In genomic region chr1:234958066-234958701, GRCh38 we compare ENCODE assay signal across 10 cellular contexts.
DNase-seq lines count a peak whose midpoint lies in the region; ATAC-seq and TF ChIP-seq lines count a peak whose summit lies in the region.
"Had no signal": no experiment of that assay in that cellular context is flagged by ENCODE, and none has a peak within 500 bp of the region (broad histone marks: within the 10 kb centered on the region; RNA-seq: fewer than 3 reads in every experiment).

No MANE protein-coding gene starts in this region.

- no peak overlapping the region for H3K4me3 ChIP-seq in ascending aorta
- H3K4me3 ChIP-seq in mucosa of rectum (ENCODE audit: low read length in 2 of 2) = peak overlapping the region in 1 of 2 donors; percentile 28

- H3K9me3 Mint-ChIP-seq in activated naive CD8-positive, alpha-beta T cell treated with anti-CD3 and anti-CD28 coated beads, Interleukin-2, amount 10 ng/mL, durations not matched to agents 7 days and 5 days = no peaks in the 10 kb centered on the region
- no peaks in the 10 kb centered on the region for H3K9me3 Mint-ChIP-seq in activated naive CD8-positive, alpha-beta T cell treated with anti-CD3 and anti-CD28 coated beads for 36 hours
- H3K9me3 Mint-ChIP-seq: activated CD4-positive, alpha-beta T cell treated with anti-CD3 and anti-CD28 coated beads, Interleukin-2, amount 10 ng/mL, durations not matched to agents 7 days and 5 days had no signal

- peak overlapping the region; percentile 18 for H3K27ac Mint-ChIP-seq in activated naive CD8-positive, alpha-beta T cell treated with anti-CD3 and anti-CD28 coated beads, Interleukin-2, amount 10 ng/mL, durations not matched to agents 7 days and 5 days
- H3K27ac Mint-ChIP-seq in activated naive CD8-positive, alpha-beta T cell treated with anti-CD3 and anti-CD28 coated beads for 36 hours = no peak overlapping the region

- H3K36me3 Mint-ChIP-seq in activated naive CD8-positive, alpha-beta T cell treated with anti-CD3 and anti-CD28 coated beads, Interleukin-2, amount 10 ng/mL, durations not matched to agents 7 days and 5 days = no peaks in the 10 kb centered on the region
- H3K36me3 Mint-ChIP-seq in activated naive CD8-positive, alpha-beta T cell treated with anti-CD3 and anti-CD28 coated beads for 36 hours = peaks cover 3% of the 10 kb centered on the region

- no peak for ATAC-seq in activated naive CD8-positive, alpha-beta T cell treated with anti-CD3 and anti-CD28 coated beads, Interleukin-2, amount 10 ng/mL, durations not matched to agents 7 days and 5 days (ENCODE audit: low read depth)

- H3K9ac ChIP-seq in mucosa of rectum (ENCODE audit: low read depth in 1 of 2, low read length in 2 of 2) = peak overlapping the region; percentile 71 to 73

- no peak for DNase-seq in activated naive CD8-positive, alpha-beta T cell treated with anti-CD3 and anti-CD28 coated beads, Interleukin-2, amount 10 ng/mL, durations not matched to agents 7 days and 5 days
- DNase-seq in activated naive CD8-positive, alpha-beta T cell treated with anti-CD3 and anti-CD28 coated beads for 36 hours = no peak
- peak in 1 of 2 donors; percentile 64 for DNase-seq in ascending aorta (ENCODE audit: low spot score in 2 of 2)
- peak; percentile 45 for DNase-seq in ureter (ENCODE audit: low spot score)
- DNase-seq in NCI-H2107 (lab: John Stamatoyannopoulos, UW) = no peak
- DNase-seq in GM19240 (ENCODE audit: insufficient read length, low spot score) = no peak
- no peak for DNase-seq in hypothalamus (lab: John Stamatoyannopoulos, UW)
- DNase-seq: activated CD4-positive, alpha-beta T cell treated with anti-CD3 and anti-CD28 coated beads, Interleukin-2, amount 10 ng/mL, durations not matched to agents 7 days and 5 days; C1 segment of cervical spinal cord had no signal

- H3K4me1 ChIP-seq in ascending aorta (peaks cover 12 to 33% of the 10 kb centered on the region in 2 donors), mucosa of rectum (ENCODE audit: control insufficient read depth in 2 of 2, insufficient read depth in 2 of 2, low read length in 2 of 2) (peaks cover 78 to 84% of the 10 kb centered on the region in 2 donors)

- H3K4me1 Mint-ChIP-seq in activated naive CD8-positive, alpha-beta T cell treated with anti-CD3 and anti-CD28 coated beads, Interleukin-2, amount 10 ng/mL, durations not matched to agents 7 days and 5 days = peaks cover 55% of the 10 kb centered on the region
- H3K4me1 Mint-ChIP-seq in activated naive CD8-positive, alpha-beta T cell treated with anti-CD3 and anti-CD28 coated beads for 36 hours = peaks cover 81% of the 10 kb centered on the region

- H3K27ac ChIP-seq in ascending aorta (peak overlapping the region; percentile 49 to 59), mucosa of rectum (ENCODE audit: low read depth in 2 of 2, low read length in 2 of 2) (peak overlapping the region; percentile 95 to 96)

- H3K27me3 ChIP-seq in ascending aorta (no peaks in the 10 kb centered on the region), mucosa of rectum (ENCODE audit: control insufficient read depth in 2 of 2, insufficient read depth in 2 of 2, low read length in 2 of 2) (no peaks in the 10 kb centered on the region)

- H3K36me3 ChIP-seq in ascending aorta = no peaks in the 10 kb centered on the region
- H3K36me3 ChIP-seq in mucosa of rectum (ENCODE audit: control insufficient read depth in 2 of 2, insufficient read depth in 2 of 2, low read length in 2 of 2) = no peaks in the 10 kb centered on the region

- intact Hi-C loops in ascending aorta (cut with DNase I) = no loop called here

- POLR2A ChIA-PET in activated naive CD8-positive, alpha-beta T cell treated with anti-CD3 and anti-CD28 coated beads, Interleukin-2, amount 10 ng/mL, durations not matched to agents 7 days and 5 days (lab: Charles Lee) = interaction anchor here (0.5 to 1.7 kb wide), 2 partner anchors 32 to 82 kb away, joined by 3 to 5 read pairs; no protein-coding TSS in a partner anchor

- H3K9me3 ChIP-seq in ascending aorta = no peaks in the 10 kb centered on the region
- no peaks in the 10 kb centered on the region for H3K9me3 ChIP-seq in mucosa of rectum (ENCODE audit: control insufficient read depth in 2 of 2, low read length in 2 of 2)

- H3K4me3 Mint-ChIP-seq in activated naive CD8-positive, alpha-beta T cell treated with anti-CD3 and anti-CD28 coated beads, Interleukin-2, amount 10 ng/mL, durations not matched to agents 7 days and 5 days = no peak overlapping the region
- H3K4me3 Mint-ChIP-seq in activated naive CD8-positive, alpha-beta T cell treated with anti-CD3 and anti-CD28 coated beads for 36 hours = no peak overlapping the region
- H3K4me3 Mint-ChIP-seq: activated CD4-positive, alpha-beta T cell treated with anti-CD3 and anti-CD28 coated beads, Interleukin-2, amount 10 ng/mL, durations not matched to agents 7 days and 5 days had no signal

- H3K27me3 Mint-ChIP-seq in activated naive CD8-positive, alpha-beta T cell treated with anti-CD3 and anti-CD28 coated beads, Interleukin-2, amount 10 ng/mL, durations not matched to agents 7 days and 5 days = no peaks in the 10 kb centered on the region
- no peaks in the 10 kb centered on the region for H3K27me3 Mint-ChIP-seq in activated naive CD8-positive, alpha-beta T cell treated with anti-CD3 and anti-CD28 coated beads for 36 hours
- H3K27me3 Mint-ChIP-seq: activated CD4-positive, alpha-beta T cell treated with anti-CD3 and anti-CD28 coated beads, Interleukin-2, amount 10 ng/mL, durations not matched to agents 7 days and 5 days had no signal

- no peak for TF ChIP-seq CTCF in ascending aorta (IDR thresholded peaks at IDR 0.05)
